In the genomic region with DNA sequence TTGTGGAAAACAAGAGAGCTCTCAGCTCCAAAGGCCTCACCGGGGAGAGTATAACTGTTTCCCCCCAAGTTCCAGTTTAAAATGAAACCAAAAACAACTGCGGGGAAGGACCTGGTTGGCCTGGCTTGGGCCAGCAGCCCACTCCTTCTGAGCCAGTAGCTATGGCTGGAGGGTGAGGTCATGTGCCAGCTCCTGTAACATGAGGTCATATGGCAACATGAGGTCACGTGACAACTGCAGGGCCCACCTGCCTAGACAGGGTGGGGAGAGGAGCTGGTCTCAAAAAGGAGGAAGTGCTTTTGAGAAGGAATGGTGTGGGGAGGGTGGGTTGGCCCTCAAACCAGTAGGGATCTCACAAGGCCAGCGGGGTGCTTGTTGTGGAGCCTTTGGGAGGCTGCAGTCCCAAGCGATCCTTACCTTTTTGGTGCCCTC, we compare ENCODE assay signal across 9 cellular contexts. TPM values are rescaled to one million over a fixed set of nuclear protein-coding genes. Genes with fewer than 3 reads are reported as not detected.
A peak's percentile ranks its signal among the peaks of the same experiment; 100 is the strongest.
DNase-seq lines count a peak whose midpoint lies in the region; ATAC-seq, FAIRE-seq and TF ChIP-seq lines count a peak whose summit lies in the region.
"Had no signal": no experiment of that assay in that cellular context is flagged by ENCODE, and none has a peak within 500 bp of the region (broad histone marks: within the 10 kb centered on the region; RNA-seq: fewer than 3 reads in every experiment).

No MANE protein-coding gene starts in this region.

- WGBS in HepG2 (ENCODE audit: low lambda C conversion rate), result 75% methylated on average over 5 of the region's 5 CpGs
- 55% methylated on average over 5 of the region's 5 CpGs for WGBS in right lobe of liver (ENCODE audit: insufficient coverage, low coverage, low lambda C conversion rate, missing lambda C conversion rate)

- H3K27me3 Mint-ChIP-seq in activated naive CD4-positive, alpha-beta T cell treated with anti-CD3 and anti-CD28 coated beads, Interleukin-2, amount 10 ng/mL, durations not matched to agents 7 days and 5 days, result peaks cover 8% of the 10 kb centered on the region
- H3K27me3 Mint-ChIP-seq: activated naive CD4-positive, alpha-beta T cell treated with anti-CD3 and anti-CD28 coated beads, Interleukin-2, amount 50 U/mL, for 24 hours had no signal

- H3K9me3 Mint-ChIP-seq in activated naive CD4-positive, alpha-beta T cell treated with anti-CD3 and anti-CD28 coated beads, Interleukin-2, amount 10 ng/mL, durations not matched to agents 7 days and 5 days, result no peaks in the 10 kb centered on the region
- H3K9me3 Mint-ChIP-seq: activated naive CD4-positive, alpha-beta T cell treated with anti-CD3 and anti-CD28 coated beads, Interleukin-2, amount 50 U/mL, for 24 hours had no signal

- H3K79me2 ChIP-seq in HepG2 (ENCODE audit: insufficient read depth, low read length), result no peaks in the 10 kb centered on the region

- FAIRE-seq in HepG2 (lab: Jason Lieb, UNC), result no peak

- no peak overlapping the region for H2AFZ ChIP-seq in HepG2 (ENCODE audit: low read length)

- TF ChIP-seq POLR2A in HepG2 (IDR thresholded peaks at IDR 0.05; ENCODE audit: insufficient read depth in 1 of 2, low read depth in 2 of 2, low read length in 2 of 2) (no peak), right lobe of liver (IDR thresholded peaks at IDR 0.05) (no peak)

- no peak overlapping the region for H3K27ac Mint-ChIP-seq in activated naive CD4-positive, alpha-beta T cell treated with anti-CD3 and anti-CD28 coated beads, Interleukin-2, amount 10 ng/mL, durations not matched to agents 7 days and 5 days

- CTCF ChIA-PET in HepG2 (lab: Yijun Ruan, JAX; ENCODE audit: low intra/inter-chr PET ratio, low total read pairs), result no interaction called here
- CTCF ChIA-PET in activated naive CD4-positive, alpha-beta T cell treated with anti-CD3 and anti-CD28 coated beads, Interleukin-2, amount 10 ng/mL, durations not matched to agents 7 days and 5 days (lab: Charles Lee), result no interaction called here

- H3K27ac ChIP-seq in HepG2 (ENCODE audit: extremely low read length, insufficient read depth, low read length), result no peak overlapping the region
- H3K27ac ChIP-seq in right lobe of liver, result no peak overlapping the region

- H3K4me1 ChIP-seq in HepG2 (ENCODE audit: insufficient read depth, low read length) (peaks cover 74% of the 10 kb centered on the region), right lobe of liver (peaks cover 0 to 14% (median 3%) of the 10 kb centered on the region in 4 donors)

- in situ Hi-C loops in HepG2 (cut with HindIII; ENCODE audit: extremely low pct_ligation_motif_present, low pct_unique_long_range_greater_than_20kb), result no loop called here

- H3K36me3 ChIP-seq in HepG2 (replicated peaks in 1 of 2; ENCODE audit: control insufficient read depth in 1 of 2, insufficient read depth in 2 of 2, low read length in 2 of 2), result no peaks in the 10 kb centered on the region
- no peaks in the 10 kb centered on the region for H3K36me3 ChIP-seq in right lobe of liver
- no peaks in the 10 kb centered on the region for H3K36me3 ChIP-seq in MG63

- BruUV-seq in HepG2 (replicated peaks; lab: Mats Ljungman, UMichigan), result no TSS peak

- no peak for TF ChIP-seq CTCF in HepG2 (CRISPR knock-in tag; IDR thresholded peaks at IDR 0.05)
- no peak for TF ChIP-seq CTCF in right lobe of liver (IDR thresholded peaks at IDR 0.05)
- TF ChIP-seq CTCF in fibroblast of villous mesenchyme (IDR thresholded peaks at IDR 0.05; ENCODE audit: insufficient read depth, low read depth, low read length), result no peak

- H3K4me1 Mint-ChIP-seq in activated naive CD4-positive, alpha-beta T cell treated with anti-CD3 and anti-CD28 coated beads, Interleukin-2, amount 10 ng/mL, durations not matched to agents 7 days and 5 days, result peaks cover 27% of the 10 kb centered on the region

- H3K4me3 ChIP-seq in HepG2 (replicated peaks in 1 of 3; ENCODE audit: insufficient read depth in 1 of 3, low read depth in 2 of 3, low read length in 3 of 3) (no peak overlapping the region; a peak in 1 of 6 replicates), right lobe of liver (no peak overlapping the region), MG63 (no peak overlapping the region), fibroblast of villous mesenchyme (ENCODE audit: low read depth, low read length) (no peak overlapping the region)

- H3K4me3 Mint-ChIP-seq in activated naive CD4-positive, alpha-beta T cell treated with anti-CD3 and anti-CD28 coated beads, Interleukin-2, amount 10 ng/mL, durations not matched to agents 7 days and 5 days, result no peak overlapping the region
- H3K4me3 Mint-ChIP-seq: activated naive CD4-positive, alpha-beta T cell treated with anti-CD3 and anti-CD28 coated beads, Interleukin-2, amount 50 U/mL, for 24 hours had no signal

- DNase-seq in HepG2 (ENCODE audit: low spot score) (no peak), right lobe of liver (no peak), MG63 (peak; percentile 37), fibroblast of villous mesenchyme (ENCODE audit: low read depth) (peak; percentile 9), NCI-H1417 (lab: John Stamatoyannopoulos, UW) (no peak)
- no peak for DNase-seq in activated naive CD4-positive, alpha-beta T cell (lab: John Stamatoyannopoulos, UW)
- no peak for DNase-seq in activated naive CD4-positive, alpha-beta T cell treated with anti-CD3 and anti-CD28 coated beads, Interleukin-2, amount 10 ng/mL, durations not matched to agents 7 days and 5 days

- peaks cover under 1% of the 10 kb centered on the region for H3K36me3 Mint-ChIP-seq in activated naive CD4-positive, alpha-beta T cell treated with anti-CD3 and anti-CD28 coated beads, Interleukin-2, amount 10 ng/mL, durations not matched to agents 7 days and 5 days
- H3K36me3 Mint-ChIP-seq: activated naive CD4-positive, alpha-beta T cell treated with anti-CD3 and anti-CD28 coated beads, Interleukin-2, amount 50 U/mL, for 24 hours had no signal

- TF ChIP-seq RAD21 in HepG2 (CRISPR knock-in tag; IDR thresholded peaks at IDR 0.05), result no peak

- H3K27me3 ChIP-seq in HepG2 (ENCODE audit: control insufficient read depth in 1 of 2, insufficient read depth in 2 of 2, low read length in 2 of 2), result no peaks in the 10 kb centered on the region; a peak in 1 of 5 replicates
- H3K27me3 ChIP-seq in right lobe of liver, result no peaks in the 10 kb centered on the region
- H3K27me3 ChIP-seq in MG63, result no peaks in the 10 kb centered on the region

- POLR2A ChIA-PET in HepG2 (lab: Yijun Ruan, JAX), result no interaction called here

- H3K9me3 ChIP-seq in HepG2 (ENCODE audit: low read length) (no peaks in the 10 kb centered on the region), right lobe of liver (no peaks in the 10 kb centered on the region), MG63 (no peaks in the 10 kb centered on the region)

- intact Hi-C loops in HepG2 (cut with micrococcal nuclease; ENCODE audit: unreplicated experiment) (loop anchor here (10.0 kb wide), 2 partner anchors 62 to 242 kb away; partner anchors contain the start of gene STRBP), right lobe of liver (cut with DNase I) (no loop called here)

- H3K4me2 ChIP-seq in HepG2 (ENCODE audit: low read depth, low read length), result peak overlapping the region; percentile 75; the same call in 1 of the 2 replicates

- ATAC-seq in HepG2 (no peak), right lobe of liver (no peak), GM19452 (IDR thresholded peaks at IDR 0.05; ENCODE audit: unreplicated experiment) (no peak)

- no peak overlapping the region for H3K9ac ChIP-seq in HepG2 (ENCODE audit: insufficient read depth, low read depth, low read length)

- no peaks in the 10 kb centered on the region for H4K20me1 ChIP-seq in HepG2 (ENCODE audit: insufficient read depth, low read length)

- no peak for TF ChIP-seq EP300 in HepG2 (IDR thresholded peaks at IDR 0.05; ENCODE audit: low read depth in 2 of 2, low read length in 2 of 2)
- TF ChIP-seq EP300 in HepG2 (CRISPR knock-in tag; IDR thresholded peaks at IDR 0.05; ENCODE audit: borderline replicate concordance), result no peak

RNA-seq across cellular contexts. Expression of gene CRB2, which starts 29.3 kb away (rescaled TPM):
- total RNA-seq in HepG2 (2016; rRNA removed; fragmentation: Illumina TruSeq; extraction: Trizol) (0.14 and 0.29 TPM in 2 replicates), right lobe of liver (not detected), fibroblast of villous mesenchyme (under 0.01 TPM in 1 of 2 replicates, not detected in the other)
- total RNA-seq in HepG2 (2016; cell fraction: cytosol; rRNA removed; fragmentation: Illumina TruSeq; extraction: Trizol; ENCODE audit: low read depth), result not detected in 2 replicates
- 0.09 and 0.28 TPM in 2 replicates for total RNA-seq in HepG2 (2016; cell fraction: insoluble cytoplasmic fraction; rRNA removed; fragmentation: Illumina TruSeq; extraction: Trizol)
- 0.03 and 0.12 TPM in 2 replicates for total RNA-seq in HepG2 (2016; cell fraction: membrane; rRNA removed; fragmentation: Illumina TruSeq; extraction: Trizol)
- total RNA-seq in HepG2 (2016; cell fraction: nucleus; rRNA removed; fragmentation: Illumina TruSeq; extraction: Trizol), result 0.28 and 0.37 TPM in 2 replicates
- polyA plus RNA-seq in HepG2 (2011; rRNA removed), result 0.01 and 0.07 TPM in 2 replicates
- polyA plus RNA-seq in HepG2 (2011; cell fraction: cytosol; rRNA removed), result 0.01 TPM in 1 of 2 replicates, not detected in the other
- polyA plus RNA-seq in HepG2 (2011; cell fraction: nucleus; rRNA removed), result 0.11 and 0.16 TPM in 2 replicates
- 0.05 and 0.12 TPM in 2 replicates for polyA plus RNA-seq in HepG2 (2012)
- 0.03 TPM in 1 of 2 replicates, not detected in the other for polyA plus RNA-seq in HepG2 (2016; cell fraction: cytosol; fragmentation: Illumina TruSeq; extraction: Trizol; ENCODE audit: low read depth)
- polyA plus RNA-seq in HepG2 (2016; cell fraction: insoluble cytoplasmic fraction; fragmentation: Illumina TruSeq; extraction: Trizol; ENCODE audit: low read depth), result 0.05 and 0.12 TPM in 2 replicates
- polyA plus RNA-seq in HepG2 (2016; cell fraction: membrane; fragmentation: Illumina TruSeq; extraction: Trizol; ENCODE audit: low read depth), result 0.05 and 0.07 TPM in 2 replicates
- 0.37 and 0.41 TPM in 2 replicates for polyA plus RNA-seq in HepG2 (2016; cell fraction: nucleus; fragmentation: Illumina TruSeq; extraction: Trizol; ENCODE audit: insufficient read depth, low read depth)
- polyA minus RNA-seq in HepG2 (2011; rRNA and poly(A)+ RNA removed; ENCODE audit: low replicate concordance), result 0.05 and 0.50 TPM in 2 replicates
- not detected in 2 replicates for polyA minus RNA-seq in HepG2 (2011; cell fraction: cytosol; rRNA and poly(A)+ RNA removed)
- polyA minus RNA-seq in HepG2 (2011; cell fraction: nucleus; rRNA and poly(A)+ RNA removed), result 0.12 and 0.13 TPM in 2 replicates
- total RNA-seq in MG63 (2014; rRNA removed; shearing (Covaris generic); ENCODE audit: low replicate concordance), result not detected in 2 replicates

RNA-seq across cellular contexts. Expression of gene STRBP, which starts 58.3 kb away (rescaled TPM):
- total RNA-seq in HepG2 (2016; rRNA removed; fragmentation: Illumina TruSeq; extraction: Trizol), result 38.5 and 46.1 TPM in 2 replicates
- total RNA-seq in HepG2 (2016; cell fraction: cytosol; rRNA removed; fragmentation: Illumina TruSeq; extraction: Trizol; ENCODE audit: low read depth), result 27.5 and 31.8 TPM in 2 replicates
- 37.6 and 46.6 TPM in 2 replicates for total RNA-seq in HepG2 (2016; cell fraction: insoluble cytoplasmic fraction; rRNA removed; fragmentation: Illumina TruSeq; extraction: Trizol)
- total RNA-seq in HepG2 (2016; cell fraction: membrane; rRNA removed; fragmentation: Illumina TruSeq; extraction: Trizol), result 52.4 and 62.5 TPM in 2 replicates
- 36.3 and 39.1 TPM in 2 replicates for total RNA-seq in HepG2 (2016; cell fraction: nucleus; rRNA removed; fragmentation: Illumina TruSeq; extraction: Trizol)
- 12.4 and 14.5 TPM in 2 replicates for polyA plus RNA-seq in HepG2 (2011; rRNA removed)
- polyA plus RNA-seq in HepG2 (2011; cell fraction: cytosol; rRNA removed), result 6.8 and 8.8 TPM in 2 replicates
- polyA plus RNA-seq in HepG2 (2011; cell fraction: nucleus; rRNA removed), result 5.9 and 6.5 TPM in 2 replicates
- polyA plus RNA-seq in HepG2 (2012), result 19.9 and 21.4 TPM in 2 replicates
- polyA plus RNA-seq in HepG2 (2016; cell fraction: cytosol; fragmentation: Illumina TruSeq; extraction: Trizol; ENCODE audit: low read depth), result 22.1 and 23.5 TPM in 2 replicates
- 42.0 and 44.1 TPM in 2 replicates for polyA plus RNA-seq in HepG2 (2016; cell fraction: insoluble cytoplasmic fraction; fragmentation: Illumina TruSeq; extraction: Trizol; ENCODE audit: low read depth)
- polyA plus RNA-seq in HepG2 (2016; cell fraction: membrane; fragmentation: Illumina TruSeq; extraction: Trizol; ENCODE audit: low read depth), result 36.4 and 38.7 TPM in 2 replicates
- polyA plus RNA-seq in HepG2 (2016; cell fraction: nucleus; fragmentation: Illumina TruSeq; extraction: Trizol; ENCODE audit: insufficient read depth, low read depth), result 28.7 and 36.9 TPM in 2 replicates
- 17.6 and 26.8 TPM in 2 replicates for polyA minus RNA-seq in HepG2 (2011; rRNA and poly(A)+ RNA removed; ENCODE audit: low replicate concordance)
- 11.6 and 11.7 TPM in 2 replicates for polyA minus RNA-seq in HepG2 (2011; cell fraction: cytosol; rRNA and poly(A)+ RNA removed)
- polyA minus RNA-seq in HepG2 (2011; cell fraction: nucleus; rRNA and poly(A)+ RNA removed), result 30.8 and 31.4 TPM in 2 replicates
- 10 to 100 TPM in 1 of 6 experiments, 1 to 10 TPM in 5; 5.3 to 10.2 (median 8.3) TPM for total RNA-seq in right lobe of liver
- total RNA-seq in MG63 (2014; rRNA removed; shearing (Covaris generic); ENCODE audit: low replicate concordance), result 8.1 and 8.6 TPM in 2 replicates
- total RNA-seq in fibroblast of villous mesenchyme, result 2.6 and 4.3 TPM in 2 replicates

Comparison
In these comparisons a context has a peak if more than half of its experiments do, and no peak if none do; other contexts are left out.
1. DNase-seq: peak in MG63 (single experiment) and fibroblast of villous mesenchyme (single experiment); none in HepG2 (single experiment), right lobe of liver (0 of 3), activated naive CD4-positive, alpha-beta T cell (0 of 4), activated naive CD4-positive, alpha-beta T cell treated with anti-CD3 and anti-CD28 coated beads, Interleukin-2, amount 10 ng/mL, durations not matched to agents 7 days and 5 days (single experiment) and NCI-H1417 (0 of 3).